Comparison of ENCODE assay signal across 8 cellular contexts in genomic region chr3:69087030-69087791, GRCh38. TPM values are rescaled to one million over a fixed set of nuclear protein-coding genes. Genes with fewer than 3 reads are reported as not detected.
DNase-seq lines count a peak whose midpoint lies in the region; TF ChIP-seq lines count a peak whose summit lies in the region.

No MANE protein-coding gene starts in this region.

- TF ChIP-seq CTCF in HFFc6 (IDR thresholded peaks at IDR 0.05) (no peak), hepatocyte (IDR thresholded peaks at IDR 0.05; ENCODE audit: poor library complexity) (no peak), stomach (IDR thresholded peaks at IDR 0.05) (no peak)

- TF ChIP-seq EP300 in stomach (IDR thresholded peaks at IDR 0.05): no peak

- TF ChIP-seq POLR2A in stomach (IDR thresholded peaks at IDR 0.05): no peak

- peak overlapping the region; percentile 42 for H3K27ac Mint-ChIP-seq in HFFc6
- peak overlapping the region; percentile 78 for H3K27ac Mint-ChIP-seq in activated naive CD8-positive, alpha-beta T cell treated with anti-CD3 and anti-CD28 coated beads for 36 hours

- intact Hi-C loops in stomach (cut with DNase I; ENCODE audit: low total_unique reads): no loop called here

- no peaks in the 10 kb centered on the region for H3K9me3 Mint-ChIP-seq in HFFc6
- no peaks in the 10 kb centered on the region for H3K9me3 Mint-ChIP-seq in activated naive CD8-positive, alpha-beta T cell treated with anti-CD3 and anti-CD28 coated beads for 36 hours

- no peak overlapping the region for H2AFZ ChIP-seq in hepatocyte

- H3K9me2 ChIP-seq in hepatocyte (replicated peaks; ENCODE audit: insufficient read depth): no peaks in the 10 kb centered on the region

- H3K79me2 ChIP-seq in hepatocyte: peaks cover 65% of the 10 kb centered on the region

- H4K20me1 ChIP-seq in hepatocyte (ENCODE audit: insufficient read depth, poor library complexity, severe bottlenecking): peaks cover 12% of the 10 kb centered on the region

- WGBS in hepatocyte (ENCODE audit: low lambda C conversion rate, missing lambda C conversion rate): 94% methylated on average over 3 of the region's 3 CpGs
- WGBS in stomach, 5 donors: 65 to 71% (median 67%) methylated on average over 3 of the region's 3 CpGs

- no peak overlapping the region for H3K4me3 ChIP-seq in hepatocyte
- H3K4me3 ChIP-seq in stomach: peak overlapping the region; percentile 75 to 94 (median 84)

- no peaks in the 10 kb centered on the region for H3K36me3 ChIP-seq in hepatocyte (replicated peaks; ENCODE audit: insufficient read depth, low read depth)
- peaks cover 0 to 7% (median 0%) of the 10 kb centered on the region in 4 donors for H3K36me3 ChIP-seq in stomach

- H3K27ac ChIP-seq in hepatocyte (peak overlapping the region; percentile 94), stomach (peak overlapping the region; percentile 79 to 97 (median 96))

- peak overlapping the region; percentile 91 for H3K4me2 ChIP-seq in hepatocyte

- H3K4me3 Mint-ChIP-seq in HFFc6: peak overlapping the region; percentile 64
- peak overlapping the region; percentile 72 for H3K4me3 Mint-ChIP-seq in activated naive CD8-positive, alpha-beta T cell treated with anti-CD3 and anti-CD28 coated beads for 36 hours

- H3K9me3 ChIP-seq in hepatocyte (ENCODE audit: low read depth) (no peaks in the 10 kb centered on the region), stomach (no peaks in the 10 kb centered on the region)

- H3K36me3 Mint-ChIP-seq in HFFc6 (ENCODE audit: low read depth): peaks cover 22% of the 10 kb centered on the region
- peaks cover 37% of the 10 kb centered on the region for H3K36me3 Mint-ChIP-seq in activated naive CD8-positive, alpha-beta T cell treated with anti-CD3 and anti-CD28 coated beads for 36 hours

- peaks cover 83% of the 10 kb centered on the region for H3K4me1 Mint-ChIP-seq in HFFc6 (ENCODE audit: low read depth)
- peaks cover 68% of the 10 kb centered on the region for H3K4me1 Mint-ChIP-seq in activated naive CD8-positive, alpha-beta T cell treated with anti-CD3 and anti-CD28 coated beads for 36 hours

- peaks cover 48% of the 10 kb centered on the region for H3K4me1 ChIP-seq in hepatocyte (ENCODE audit: insufficient read depth)
- peaks cover 70 to 88% (median 86%) of the 10 kb centered on the region in 4 donors for H3K4me1 ChIP-seq in stomach

- H3K27me3 ChIP-seq in hepatocyte (no peaks in the 10 kb centered on the region), stomach (no peaks in the 10 kb centered on the region)

- DNase-seq in HFFc6 (no peak), hepatocyte (ENCODE audit: low spot score) (no peak), stomach (no peak), cortex of kidney (lab: John Stamatoyannopoulos, UW) (no peak), medulla oblongata (ENCODE audit: extremely low spot score) (no peak), SW 1271 (lab: John Stamatoyannopoulos, UW) (no peak), OCI-M1 (lab: John Stamatoyannopoulos, UW) (no peak)
- no peak for DNase-seq in activated naive CD8-positive, alpha-beta T cell treated with anti-CD3 and anti-CD28 coated beads for 36 hours

- peaks cover 1% of the 10 kb centered on the region for H3K27me3 Mint-ChIP-seq in HFFc6 (ENCODE audit: insufficient read depth)
- no peaks in the 10 kb centered on the region for H3K27me3 Mint-ChIP-seq in activated naive CD8-positive, alpha-beta T cell treated with anti-CD3 and anti-CD28 coated beads for 36 hours

RNA-seq across cellular contexts. Expression of gene ARL6IP5, which starts 2.5 kb away (rescaled TPM):
- 100 to 1,000 TPM; 108 to 132 (median 119) TPM for total RNA-seq in HFFc6 (2021; fragmentation: NEBNext Ultra II Directional; extraction: Animal tissue kit (Norgen Biotek cat#: 25700))
- 10 to 100 TPM; 67.6 to 69.0 TPM for total RNA-seq in activated naive CD8-positive, alpha-beta T cell treated with anti-CD3 and anti-CD28 coated beads for 36 hours
- total RNA-seq in hepatocyte (70.4 and 72.2 TPM in 2 replicates), stomach (10 to 100 TPM; 13.4 to 74.2 (median 47.3) TPM)
- polyA plus RNA-seq in hepatocyte (103 and 116 TPM in 2 replicates), stomach (10 to 100 TPM; 32.2 to 60.7 (median 51.0) TPM)

RNA-seq across cellular contexts. Expression of gene UBA3, which starts 7.0 kb away (rescaled TPM):
- total RNA-seq in HFFc6 (2021; fragmentation: NEBNext Ultra II Directional; extraction: Animal tissue kit (Norgen Biotek cat#: 25700)): 10 to 100 TPM; 62.1 to 75.4 (median 63.6) TPM
- 10 to 100 TPM; 64.1 to 74.3 TPM for total RNA-seq in activated naive CD8-positive, alpha-beta T cell treated with anti-CD3 and anti-CD28 coated beads for 36 hours
- total RNA-seq in hepatocyte (59.4 and 59.8 TPM in 2 replicates), stomach (10 to 100 TPM; 44.3 to 99.3 (median 64.6) TPM)
- polyA plus RNA-seq in hepatocyte (43.3 and 58.5 TPM in 2 replicates), stomach (10 to 100 TPM; 33.4 to 34.4 (median 33.5) TPM)

RNA-seq across cellular contexts. Expression of gene TMF1, which starts 35.1 kb away (rescaled TPM):
- total RNA-seq in HFFc6 (2021; fragmentation: NEBNext Ultra II Directional; extraction: Animal tissue kit (Norgen Biotek cat#: 25700)): 10 to 100 TPM; 43.7 to 46.9 (median 45.2) TPM
- 10 to 100 TPM; 28.8 to 30.5 TPM for total RNA-seq in activated naive CD8-positive, alpha-beta T cell treated with anti-CD3 and anti-CD28 coated beads for 36 hours
- total RNA-seq in hepatocyte (32.0 and 39.6 TPM in 2 replicates), stomach (10 to 100 TPM; 12.2 to 53.8 (median 33.6) TPM)
- polyA plus RNA-seq in hepatocyte (19.5 and 23.8 TPM in 2 replicates), stomach (1 to 10 TPM; 6.0 to 7.5 (median 6.3) TPM)

RNA-seq across cellular contexts. Expression of gene LMOD3, which starts 35.2 kb away (rescaled TPM):
- not detected for total RNA-seq in HFFc6 (2021; fragmentation: NEBNext Ultra II Directional; extraction: Animal tissue kit (Norgen Biotek cat#: 25700))
- total RNA-seq in activated naive CD8-positive, alpha-beta T cell treated with anti-CD3 and anti-CD28 coated beads for 36 hours: not detected
- total RNA-seq in hepatocyte: not detected in 2 replicates
- not detected in 2 replicates for polyA plus RNA-seq in hepatocyte
- total RNA-seq in stomach: 1 to 10 TPM in 1 of 5 donors, under 1 TPM in 1, not detected in 3; 0.18 to 4.9 TPM
- polyA plus RNA-seq in stomach: under 1 TPM in 2 of 3 donors, not detected in 1; 0.18 to 0.31 TPM
